19 cellular contexts compared by ENCODE assay signal in the genomic region with DNA sequence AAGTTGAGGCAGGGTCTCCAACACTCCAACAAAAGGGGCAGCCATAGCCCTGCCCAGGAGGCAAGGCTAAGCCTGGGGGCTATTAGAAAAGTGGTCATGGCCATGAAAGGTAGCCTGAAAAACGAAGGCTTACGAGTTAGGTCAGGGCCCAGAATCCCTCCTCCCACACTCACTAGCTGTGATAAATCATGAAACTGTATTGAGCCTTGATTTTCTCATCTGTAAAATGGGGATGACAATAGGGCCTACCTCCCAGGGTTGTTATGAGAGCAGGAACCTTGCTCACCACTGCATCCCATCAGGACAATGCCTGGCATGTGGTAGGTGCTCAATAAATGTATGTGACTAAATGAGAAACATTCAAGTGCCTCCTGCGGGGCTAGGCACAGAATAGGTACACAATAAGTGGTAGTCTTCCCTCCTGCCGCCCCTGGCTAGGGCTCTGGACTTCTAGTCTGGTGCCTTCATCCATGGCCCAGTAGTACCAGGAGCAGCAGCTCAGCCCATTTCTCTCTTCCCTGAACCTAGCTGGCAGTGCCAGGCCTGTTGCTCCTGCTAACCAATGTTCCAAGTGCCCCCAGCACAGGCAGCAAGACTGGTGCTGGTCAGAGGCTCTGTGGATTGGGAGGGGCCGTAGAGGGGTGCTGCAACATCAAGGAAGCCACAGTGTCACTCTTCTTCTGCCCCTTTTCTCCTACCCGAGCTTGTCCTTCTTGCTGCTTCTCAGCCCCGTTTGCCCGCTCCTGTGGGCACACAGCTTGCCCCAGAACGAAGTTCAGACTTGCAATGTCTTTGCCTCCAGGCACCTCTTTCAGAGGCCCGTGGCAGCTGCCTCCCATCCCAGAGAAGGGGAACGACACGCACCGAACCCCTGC. TPM values are rescaled to one million over a fixed set of nuclear protein-coding genes. Genes with fewer than 3 reads are reported as not detected.
"Had no signal": no experiment of that assay in that cellular context is flagged by ENCODE, and none has a peak within 500 bp of the region (broad histone marks: within the 10 kb centered on the region; RNA-seq: fewer than 3 reads in every experiment).

No MANE protein-coding gene starts in this region.

- ATAC-seq: activated T-cell treated with anti-CD3 and anti-CD28 coated beads, Interleukin-2, amount 50 U/mL, for 72 hours; body of pancreas; left lung; mucosa of descending colon; naive thymus-derived CD4-positive, alpha-beta T cell had no signal

- H3K9me3 ChIP-seq: body of pancreas, left lung, mucosa of descending colon had no signal

- DNase-seq: activated B cell treated with CpG ODN at 0.5 μM for 24 hours; activated CD4-positive, alpha-beta T cell treated with anti-CD3 and anti-CD28 coated beads, Interleukin-2, amount 10 ng/mL, durations not matched to agents 24 days and 14 days; activated CD8-positive, alpha-beta memory T cell treated with anti-CD3 and anti-CD28 coated beads, Interleukin-2, amount 50 U/mL, for 48 hours; activated gamma-delta T cell treated with Interleukin-2 at 50 U/mL for 16 hours; activated T-cell treated with anti-CD3 and anti-CD28 coated beads, Interleukin-2, amount 50 U/mL, for 72 hours; amniotic stem cell; body of pancreas; effector memory CD4-positive, alpha-beta T cell; kidney; mucosa of descending colon; naive thymus-derived CD4-positive, alpha-beta T cell; retina; stimulated activated CD4-positive, alpha-beta T cell treated with anti-CD3 and anti-CD28 coated beads, Interleukin-15, amount 100 ng/mL, for 24 hours; stimulated activated CD4-positive, alpha-beta T cell treated with anti-CD3 and anti-CD28 coated beads, Interleukin-4, amount 100 ng/mL, for 1 hour; stimulated activated naive CD4-positive, alpha-beta T cell treated with Interleukin-2 at 50 U/mL for 16 hours; SW 1271 had no signal

- H3K4me2 ChIP-seq: hepatocyte had no signal

- H3K27me3 ChIP-seq: body of pancreas, hepatocyte had no signal

- H3K36me3 ChIP-seq: left lung had no signal

- H3K27ac ChIP-seq: body of pancreas, hepatocyte, left lung had no signal

- H3K4me3 ChIP-seq: body of pancreas, hepatocyte, left lung, mucosa of descending colon had no signal

- H2AFZ ChIP-seq: hepatocyte had no signal

- FAIRE-seq: kidney, TTC549 had no signal

RNA-seq across cellular contexts. Expression of gene PGF, which starts 7.8 kb away (rescaled TPM):
- total RNA-seq: activated B cell treated with CpG ODN at 0.5 μM for 24 hours had no signal
